In genomic region chr19:30180691-30181090, GRCh38 we compare ENCODE assay signal across 6 cellular contexts.
"Had no signal": no experiment of that assay in that cellular context is flagged by ENCODE, and none has a peak within 500 bp of the region (broad histone marks: within the 10 kb centered on the region; RNA-seq: fewer than 3 reads in every experiment).

No MANE protein-coding gene starts in this region.

- H3K27ac ChIP-seq: HL-60, KMS-11 had no signal

- DNase-seq: IMR-90, KBM-7, KG1 had no signal

- H3K9ac ChIP-seq: KMS-11 had no signal

- H3K4me2 ChIP-seq: KMS-11 had no signal

- H3K4me3 ChIP-seq: K562 had no signal
